Comparison of ENCODE assay signal across 1 cellular context in genomic region chr2:28377201-28377816, GRCh38.
TF ChIP-seq lines count a peak whose summit lies in the region.

No MANE protein-coding gene starts in this region.

TF ChIP-seq in K562, 482 proteins besides CTCF, POLR2A, EP300 and RAD21 (continued from another document):
- TF ChIP-seq ZBTB11 (CRISPR knock-in tag; IDR thresholded peaks at IDR 0.05) = no peak
- no peak for TF ChIP-seq MTA3 (IDR thresholded peaks at IDR 0.05; ENCODE audit: borderline replicate concordance)
- no peak for TF ChIP-seq GABPA (tag; conservative IDR thresholded peaks at IDR 0.05; ENCODE audit: low read depth)
- no peak for TF ChIP-seq ZNF280B (CRISPR knock-in tag; IDR thresholded peaks at IDR 0.05)
- TF ChIP-seq SREBF1 (IDR thresholded peaks at IDR 0.05; ENCODE audit: borderline replicate concordance, low read depth, low read length) = no peak
- no peak for TF ChIP-seq SIN3B (IDR thresholded peaks at IDR 0.05; ENCODE audit: low read depth)
- TF ChIP-seq GABPB1 (CRISPR knock-in tag; IDR thresholded peaks at IDR 0.05) = no peak
- TF ChIP-seq TBP (optimal IDR thresholded peaks at IDR 0.05; ENCODE audit: low read depth, low read length) = no peak
- no peak for TF ChIP-seq CBFA2T2 (conservative IDR thresholded peaks at IDR 0.05)
- TF ChIP-seq HDGF (IDR thresholded peaks at IDR 0.05) = no peak
- TF ChIP-seq, protein P1, sequence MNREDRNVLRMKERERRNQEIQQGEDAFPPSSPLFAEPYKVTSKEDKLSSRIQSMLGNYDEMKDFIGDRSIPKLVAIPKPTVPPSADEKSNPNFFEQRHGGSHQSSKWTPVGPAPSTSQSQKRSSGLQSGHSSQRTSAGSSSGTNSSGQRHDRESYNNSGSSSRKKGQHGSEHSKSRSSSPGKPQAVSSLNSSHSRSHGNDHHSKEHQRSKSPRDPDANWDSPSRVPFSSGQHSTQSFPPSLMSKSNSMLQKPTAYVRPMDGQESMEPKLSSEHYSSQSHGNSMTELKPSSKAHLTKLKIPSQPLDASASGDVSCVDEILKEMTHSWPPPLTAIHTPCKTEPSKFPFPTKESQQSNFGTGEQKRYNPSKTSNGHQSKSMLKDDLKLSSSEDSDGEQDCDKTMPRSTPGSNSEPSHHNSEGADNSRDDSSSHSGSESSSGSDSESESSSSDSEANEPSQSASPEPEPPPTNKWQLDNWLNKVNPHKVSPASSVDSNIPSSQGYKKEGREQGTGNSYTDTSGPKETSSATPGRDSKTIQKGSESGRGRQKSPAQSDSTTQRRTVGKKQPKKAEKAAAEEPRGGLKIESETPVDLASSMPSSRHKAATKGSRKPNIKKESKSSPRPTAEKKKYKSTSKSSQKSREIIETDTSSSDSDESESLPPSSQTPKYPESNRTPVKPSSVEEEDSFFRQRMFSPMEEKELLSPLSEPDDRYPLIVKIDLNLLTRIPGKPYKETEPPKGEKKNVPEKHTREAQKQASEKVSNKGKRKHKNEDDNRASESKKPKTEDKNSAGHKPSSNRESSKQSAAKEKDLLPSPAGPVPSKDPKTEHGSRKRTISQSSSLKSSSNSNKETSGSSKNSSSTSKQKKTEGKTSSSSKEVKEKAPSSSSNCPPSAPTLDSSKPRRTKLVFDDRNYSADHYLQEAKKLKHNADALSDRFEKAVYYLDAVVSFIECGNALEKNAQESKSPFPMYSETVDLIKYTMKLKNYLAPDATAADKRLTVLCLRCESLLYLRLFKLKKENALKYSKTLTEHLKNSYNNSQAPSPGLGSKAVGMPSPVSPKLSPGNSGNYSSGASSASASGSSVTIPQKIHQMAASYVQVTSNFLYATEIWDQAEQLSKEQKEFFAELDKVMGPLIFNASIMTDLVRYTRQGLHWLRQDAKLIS (CRISPR knock-in tag; IDR thresholded peaks at IDR 0.05) = no peak
- no peak for TF ChIP-seq TRIM24 (IDR thresholded peaks at IDR 0.05)
- TF ChIP-seq EHMT2 (IDR thresholded peaks at IDR 0.05) = no peak
- no peak for TF ChIP-seq USF2 (CRISPR knock-in tag; IDR thresholded peaks at IDR 0.05)
